ENCODE assay signal across 8 cellular contexts in genomic region chr7:12687213-12688171, GRCh38. TPM values are rescaled to one million over a fixed set of nuclear protein-coding genes. Genes with fewer than 3 reads are reported as not detected.
DNase-seq lines count a peak whose midpoint lies in the region; TF ChIP-seq lines count a peak whose summit lies in the region.

TSS of gene ARL4A (plus strand) at chr7:12687633. CDS start at chr7:12688255, 622 bp downstream.

- peak within 1 kb of the TSS; percentile 73 for H3K4me2 ChIP-seq in SK-N-SH

- H3K4me1 ChIP-seq in SK-N-SH (ENCODE audit: control insufficient read depth in 1 of 2, insufficient read depth in 2 of 2, low read depth in 1 of 2, low read length in 1 of 2) (peaks cover 12 to 13% of the 10 kb centered on the region in 2 experiments; a peak in 3 of 4 replicates), neutrophil (ENCODE audit: control insufficient read depth in 1 of 2, insufficient read depth in 1 of 2, low read depth in 1 of 2, low read length in 1 of 2) (peaks cover 12 to 16% of the 10 kb centered on the region in 2 experiments)

- 10% methylated on average over 42 of the region's 51 CpGs for WGBS in SK-N-SH (ENCODE audit: low lambda C conversion rate)

- peak within 1 kb of the TSS; percentile 95 for H3K27ac Mint-ChIP-seq in activated naive CD4-positive, alpha-beta T cell treated with anti-CD3 and anti-CD28 coated beads, Interleukin-2, amount 50 U/mL, for 24 hours

- H3K4me1 Mint-ChIP-seq in activated naive CD4-positive, alpha-beta T cell treated with anti-CD3 and anti-CD28 coated beads, Interleukin-2, amount 50 U/mL, for 24 hours: peaks cover 37% of the 10 kb centered on the region

- peaks cover 49% of the 10 kb centered on the region for H3K79me2 ChIP-seq in SK-N-SH (ENCODE audit: insufficient read depth)

- POLR2A ChIA-PET in HEK293T (lab: Yijun Ruan, JAX): interaction anchor here (0.6 to 1.6 kb wide), 11 partner anchors 19 to 574 kb away, joined by 3 to 7 read pairs (median 4); no protein-coding TSS in a partner anchor
- POLR2A ChIA-PET in SK-N-SH (lab: Yijun Ruan, JAX): no interaction called here

- no peaks in the 10 kb centered on the region for H3K9me3 Mint-ChIP-seq in activated naive CD4-positive, alpha-beta T cell treated with anti-CD3 and anti-CD28 coated beads, Interleukin-2, amount 50 U/mL, for 24 hours

- H3F3A ChIP-seq in SK-N-SH (replicated peaks; ENCODE audit: insufficient read depth): no peaks in the 10 kb centered on the region

- TF ChIP-seq CTCF in SK-N-SH (IDR thresholded peaks at IDR 0.05) (peak; percentile 25; the same call in 1 of the 2 replicates), neutrophil (IDR thresholded peaks at IDR 0.05) (peak; percentile 18), subcutaneous adipose tissue (IDR thresholded peaks at IDR 0.05; ENCODE audit: low read depth) (no peak)

- no peaks in the 10 kb centered on the region for H3K27me3 ChIP-seq in SK-N-SH (ENCODE audit: insufficient read depth)
- no peaks in the 10 kb centered on the region for H3K27me3 ChIP-seq in neutrophil

- no peaks in the 10 kb centered on the region for H4K20me1 ChIP-seq in SK-N-SH (ENCODE audit: insufficient read depth)

- no peaks in the 10 kb centered on the region for H3K9me2 ChIP-seq in SK-N-SH

- peak within 1 kb of the TSS; percentile 92 to 93 for H3K4me3 ChIP-seq in SK-N-SH (ENCODE audit: low read depth in 2 of 2, low read length in 1 of 2)
- peak within 1 kb of the TSS; percentile 76 to 89 for H3K4me3 ChIP-seq in neutrophil (ENCODE audit: low read depth in 1 of 2, low read length in 1 of 2)

- peak within 1 kb of the TSS; percentile 96 for H2AFZ ChIP-seq in SK-N-SH (ENCODE audit: low read depth)

- peaks cover 2% of the 10 kb centered on the region for H3K36me3 Mint-ChIP-seq in activated naive CD4-positive, alpha-beta T cell treated with anti-CD3 and anti-CD28 coated beads, Interleukin-2, amount 50 U/mL, for 24 hours

- H3K36me3 ChIP-seq in SK-N-SH (replicated peaks in 1 of 2; ENCODE audit: control insufficient read depth in 1 of 2, insufficient read depth in 2 of 2, low read length in 1 of 2) (peaks cover 0 to 10% of the 10 kb centered on the region in 2 experiments), neutrophil (no peaks in the 10 kb centered on the region)

- peak; percentile 95 for DNase-seq in GF-D8 (lab: John Stamatoyannopoulos, UW)
- peak; percentile 92 for DNase-seq in HEK293T (ENCODE audit: extremely low spot score)
- DNase-seq in MV-4-11 (lab: John Stamatoyannopoulos, UW): peak; percentile 97
- peak; percentile 98 for DNase-seq in SK-N-SH
- DNase-seq in germinal center (ENCODE audit: low spot score): peak; percentile 79

- H3K27ac ChIP-seq in SK-N-SH (ENCODE audit: low read depth in 2 of 2, low read length in 1 of 2) (peak within 1 kb of the TSS; percentile 72 to 86), neutrophil (peak within 1 kb of the TSS; percentile 68)

- H3K4me3 Mint-ChIP-seq in activated naive CD4-positive, alpha-beta T cell treated with anti-CD3 and anti-CD28 coated beads, Interleukin-2, amount 50 U/mL, for 24 hours: peak within 1 kb of the TSS; percentile 93

- no peaks in the 10 kb centered on the region for H3K27me3 Mint-ChIP-seq in activated naive CD4-positive, alpha-beta T cell treated with anti-CD3 and anti-CD28 coated beads, Interleukin-2, amount 50 U/mL, for 24 hours

- peak; percentile 69 for TF ChIP-seq RAD21 in SK-N-SH (IDR thresholded peaks at IDR 0.05; ENCODE audit: low read length)

- peak in 1 of 2 experiments; percentile 42; a peak in 1 of 4 replicates for TF ChIP-seq EP300 in SK-N-SH (IDR thresholded peaks at IDR 0.05; ENCODE audit: borderline replicate concordance in 1 of 2, low read depth in 1 of 2, low read length in 1 of 2)

- peak within 1 kb of the TSS; percentile 92 for H3K9ac ChIP-seq in SK-N-SH

- H3K9me3 ChIP-seq in SK-N-SH (no peaks in the 10 kb centered on the region), neutrophil (no peaks in the 10 kb centered on the region)

- CTCF ChIA-PET in HEK293T (lab: Yijun Ruan, JAX): interaction anchor here (0.6 to 2.3 kb wide), 10 partner anchors 9 to 430 kb away, joined by 3 to 8 read pairs (median 3); no protein-coding TSS in a partner anchor
- CTCF ChIA-PET in SK-N-SH (lab: Yijun Ruan, JAX): interaction anchor here (0.6 to 4.3 kb wide), 62 partner anchors 11 to 1063 kb away, joined by 3 to 71 read pairs (median 4); partner anchors contain the start of gene SCIN

TF ChIP-seq in HEK293T, 16 proteins besides CTCF, POLR2A, EP300 and RAD21:
- TF ChIP-seq ZNF384 (IDR thresholded peaks at IDR 0.05) (no peak), FOXM1 (IDR thresholded peaks at IDR 0.05; ENCODE audit: borderline replicate concordance) (no peak), ELF4 (IDR thresholded peaks at IDR 0.05) (no peak), SUZ12 (IDR thresholded peaks at IDR 0.05) (no peak), ARNT (IDR thresholded peaks at IDR 0.05) (no peak), FOXA1 (IDR thresholded peaks at IDR 0.05) (no peak), SP1 (IDR thresholded peaks at IDR 0.05) (no peak), FOXK2 (IDR thresholded peaks at IDR 0.05) (no peak), PKNOX1 (IDR thresholded peaks at IDR 0.05) (peak; percentile 99), CTBP1 (IDR thresholded peaks at IDR 0.05; ENCODE audit: borderline replicate concordance) (no peak), NFRKB (IDR thresholded peaks at IDR 0.05) (no peak), L3MBTL2 (conservative IDR thresholded peaks at IDR 0.05) (peak; percentile 83), TARDBP (IDR thresholded peaks at IDR 0.05) (no peak)
TF ChIP-seq in HEK293T: peak in this region for 2.

TF ChIP-seq in SK-N-SH, 30 proteins besides CTCF, POLR2A, EP300 and RAD21 (continues in another document):
- TF ChIP-seq IRF3 (IDR thresholded peaks at IDR 0.05; ENCODE audit: low read depth, low read length) (peak; percentile 89), MEF2A (IDR thresholded peaks at IDR 0.05; ENCODE audit: borderline replicate concordance, low read depth) (no peak), PBX3 (IDR thresholded peaks at IDR 0.05) (peak; percentile 100), SMC3 (IDR thresholded peaks at IDR 0.05; ENCODE audit: low read depth, low read length) (peak; percentile 58), TEAD4 (IDR thresholded peaks at IDR 0.05; ENCODE audit: borderline replicate concordance, insufficient read depth) (no peak), POLR2AphosphoS5 (IDR thresholded peaks at IDR 0.05; ENCODE audit: low read depth, low read length) (peak; percentile 96), FOXJ3 (CRISPR knock-in tag; IDR thresholded peaks at IDR 0.05) (0 out of 2 replicates have a peak, but pooled peaks have one; percentile 4), SIN3A (IDR thresholded peaks at IDR 0.05; ENCODE audit: borderline replicate concordance, low read depth, low read length) (peak; percentile 83), RXRA (IDR thresholded peaks at IDR 0.05; ENCODE audit: borderline replicate concordance, low read depth) (no peak), NRF1 (IDR thresholded peaks at IDR 0.05; ENCODE audit: low read depth, low read length) (peak; percentile 16; the same call in 1 of the 2 replicates), NFIC (IDR thresholded peaks at IDR 0.05; ENCODE audit: borderline replicate concordance) (peak; percentile 73), YY1 (IDR thresholded peaks at IDR 0.05; ENCODE audit: low read depth) (0 out of 2 replicates have a peak, but pooled peaks have one; percentile 49), MXI1 (IDR thresholded peaks at IDR 0.05; ENCODE audit: low read depth, low read length) (peak; percentile 74), FOSL2 (IDR thresholded peaks at IDR 0.05; ENCODE audit: borderline replicate concordance, low read depth) (no peak), ELF1 (IDR thresholded peaks at IDR 0.05) (no peak), RFX5 (IDR thresholded peaks at IDR 0.05; ENCODE audit: low read length) (no peak), GATA2 (CRISPR knock-in tag; IDR thresholded peaks at IDR 0.05) (no peak), CHD2 (IDR thresholded peaks at IDR 0.05; ENCODE audit: low read length, partially characterized antibody) (peak; percentile 82), RCOR1 (IDR thresholded peaks at IDR 0.05; ENCODE audit: low read length) (no peak)

RNA-seq across cellular contexts. Expression of gene ARL4A, which starts in this region (rescaled TPM):
- polyA plus RNA-seq in SK-N-SH (2012; rRNA removed): 5.5 and 6.5 TPM in 2 replicates
- 8.7 and 12.4 TPM in 2 replicates for polyA plus RNA-seq in SK-N-SH (2012; cell fraction: cytosol; rRNA removed)
- polyA plus RNA-seq in SK-N-SH (2012; cell fraction: nucleus; rRNA removed): 3.1 and 3.3 TPM in 2 replicates
- total RNA-seq in subcutaneous adipose tissue: 10 to 100 TPM; 38.8 to 47.1 (median 43.4) TPM

Comparison
In these comparisons a context has a peak if more than half of its experiments do, and no peak if none do; other contexts are left out.
1. Peak in every context shown above with its lines: DNase-seq, H3K4me3 ChIP-seq and H3K27ac ChIP-seq.